Comparison of ENCODE assay signal across 2 cellular contexts in the genomic region with DNA sequence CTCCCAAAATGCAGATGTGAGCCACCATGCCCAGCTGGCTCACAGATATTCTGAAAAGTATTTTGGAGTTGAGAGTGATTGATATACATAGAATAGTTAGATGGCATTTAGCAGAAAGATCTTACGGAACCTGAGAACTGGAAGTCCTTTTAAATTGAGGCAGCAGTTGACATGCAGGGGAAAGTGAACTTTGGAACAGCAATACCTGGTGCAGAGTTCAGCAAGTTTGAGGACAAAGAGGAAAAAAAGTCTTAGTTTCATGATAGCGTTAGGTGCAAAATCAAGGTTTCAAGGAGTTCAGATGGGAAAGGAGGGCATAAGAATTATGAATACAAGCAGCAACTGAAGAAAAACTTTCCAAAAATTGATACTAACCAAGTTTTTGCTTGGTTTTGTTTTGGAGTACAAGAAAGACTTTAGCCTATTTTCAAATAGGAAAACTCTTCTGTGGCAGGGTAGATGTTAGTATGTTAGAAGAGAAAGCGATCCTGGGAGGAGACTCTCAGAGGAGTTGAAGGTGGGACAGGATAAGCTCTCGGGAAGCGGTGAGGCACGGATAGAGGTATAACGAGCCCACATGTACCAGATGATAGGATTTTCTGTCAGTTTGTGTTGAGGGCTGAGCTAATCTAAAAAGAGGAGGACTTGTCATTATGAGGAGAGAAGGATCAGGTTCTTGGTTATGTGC.
TF ChIP-seq lines count a peak whose summit lies in the region.

No MANE protein-coding gene starts in this region.

TF ChIP-seq in GM23338, 12 proteins besides CTCF, POLR2A, EP300 and RAD21 (continued from another document and continues in another):
- TF ChIP-seq, protein P1, sequence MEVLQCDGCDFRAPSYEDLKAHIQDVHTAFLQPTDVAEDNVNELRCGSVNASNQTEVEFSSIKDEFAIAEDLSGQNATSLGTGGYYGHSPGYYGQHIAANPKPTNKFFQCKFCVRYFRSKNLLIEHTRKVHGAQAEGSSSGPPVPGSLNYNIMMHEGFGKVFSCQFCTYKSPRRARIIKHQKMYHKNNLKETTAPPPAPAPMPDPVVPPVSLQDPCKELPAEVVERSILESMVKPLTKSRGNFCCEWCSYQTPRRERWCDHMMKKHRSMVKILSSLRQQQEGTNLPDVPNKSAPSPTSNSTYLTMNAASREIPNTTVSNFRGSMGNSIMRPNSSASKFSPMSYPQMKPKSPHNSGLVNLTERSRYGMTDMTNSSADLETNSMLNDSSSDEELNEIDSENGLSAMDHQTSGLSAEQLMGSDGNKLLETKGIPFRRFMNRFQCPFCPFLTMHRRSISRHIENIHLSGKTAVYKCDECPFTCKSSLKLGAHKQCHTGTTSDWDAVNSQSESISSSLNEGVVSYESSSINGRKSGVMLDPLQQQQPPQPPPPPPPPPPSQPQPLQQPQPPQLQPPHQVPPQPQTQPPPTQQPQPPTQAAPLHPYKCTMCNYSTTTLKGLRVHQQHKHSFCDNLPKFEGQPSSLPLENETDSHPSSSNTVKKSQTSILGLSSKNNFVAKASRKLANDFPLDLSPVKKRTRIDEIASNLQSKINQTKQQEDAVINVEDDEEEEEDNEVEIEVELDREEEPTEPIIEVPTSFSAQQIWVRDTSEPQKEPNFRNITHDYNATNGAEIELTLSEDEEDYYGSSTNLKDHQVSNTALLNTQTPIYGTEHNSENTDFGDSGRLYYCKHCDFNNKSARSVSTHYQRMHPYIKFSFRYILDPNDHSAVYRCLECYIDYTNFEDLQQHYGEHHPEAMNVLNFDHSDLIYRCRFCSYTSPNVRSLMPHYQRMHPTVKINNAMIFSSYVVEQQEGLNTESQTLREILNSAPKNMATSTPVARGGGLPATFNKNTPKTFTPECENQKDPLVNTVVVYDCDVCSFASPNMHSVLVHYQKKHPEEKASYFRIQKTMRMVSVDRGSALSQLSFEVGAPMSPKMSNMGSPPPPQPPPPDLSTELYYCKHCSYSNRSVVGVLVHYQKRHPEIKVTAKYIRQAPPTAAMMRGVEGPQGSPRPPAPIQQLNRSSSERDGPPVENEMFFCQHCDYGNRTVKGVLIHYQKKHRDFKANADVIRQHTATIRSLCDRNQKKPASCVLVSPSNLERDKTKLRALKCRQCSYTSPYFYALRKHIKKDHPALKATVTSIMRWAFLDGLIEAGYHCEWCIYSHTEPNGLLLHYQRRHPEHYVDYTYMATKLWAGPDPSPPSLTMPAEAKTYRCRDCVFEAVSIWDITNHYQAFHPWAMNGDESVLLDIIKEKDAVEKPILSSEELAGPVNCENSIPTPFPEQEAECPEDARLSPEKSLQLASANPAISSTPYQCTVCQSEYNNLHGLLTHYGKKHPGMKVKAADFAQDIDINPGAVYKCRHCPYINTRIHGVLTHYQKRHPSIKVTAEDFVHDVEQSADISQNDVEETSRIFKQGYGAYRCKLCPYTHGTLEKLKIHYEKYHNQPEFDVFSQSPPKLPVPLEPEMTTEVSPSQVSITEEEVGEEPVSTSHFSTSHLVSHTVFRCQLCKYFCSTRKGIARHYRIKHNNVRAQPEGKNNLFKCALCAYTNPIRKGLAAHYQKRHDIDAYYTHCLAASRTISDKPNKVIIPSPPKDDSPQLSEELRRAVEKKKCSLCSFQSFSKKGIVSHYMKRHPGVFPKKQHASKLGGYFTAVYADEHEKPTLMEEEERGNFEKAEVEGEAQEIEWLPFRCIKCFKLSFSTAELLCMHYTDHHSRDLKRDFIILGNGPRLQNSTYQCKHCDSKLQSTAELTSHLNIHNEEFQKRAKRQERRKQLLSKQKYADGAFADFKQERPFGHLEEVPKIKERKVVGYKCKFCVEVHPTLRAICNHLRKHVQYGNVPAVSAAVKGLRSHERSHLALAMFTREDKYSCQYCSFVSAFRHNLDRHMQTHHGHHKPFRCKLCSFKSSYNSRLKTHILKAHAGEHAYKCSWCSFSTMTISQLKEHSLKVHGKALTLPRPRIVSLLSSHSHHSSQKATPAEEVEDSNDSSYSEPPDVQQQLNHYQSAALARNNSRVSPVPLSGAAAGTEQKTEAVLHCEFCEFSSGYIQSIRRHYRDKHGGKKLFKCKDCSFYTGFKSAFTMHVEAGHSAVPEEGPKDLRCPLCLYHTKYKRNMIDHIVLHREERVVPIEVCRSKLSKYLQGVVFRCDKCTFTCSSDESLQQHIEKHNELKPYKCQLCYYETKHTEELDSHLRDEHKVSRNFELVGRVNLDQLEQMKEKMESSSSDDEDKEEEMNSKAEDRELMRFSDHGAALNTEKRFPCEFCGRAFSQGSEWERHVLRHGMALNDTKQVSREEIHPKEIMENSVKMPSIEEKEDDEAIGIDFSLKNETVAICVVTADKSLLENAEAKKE (CRISPR knock-in tag; IDR thresholded peaks at IDR 0.05), result no peak
- TF ChIP-seq NANOG (IDR thresholded peaks at IDR 0.05; ENCODE audit: borderline replicate concordance) (no peak), ZNF114 (CRISPR knock-in tag; IDR thresholded peaks at IDR 0.05) (no peak), EZH2 (IDR thresholded peaks at IDR 0.05; ENCODE audit: low read depth, unreplicated experiment) (no peak), ZNF331 (CRISPR knock-in tag; IDR thresholded peaks at IDR 0.05; ENCODE audit: low read depth) (no peak), CREB1 (CRISPR knock-in tag; IDR thresholded peaks at IDR 0.05; ENCODE audit: low read depth) (no peak), JUNB (IDR thresholded peaks at IDR 0.05; ENCODE audit: unreplicated experiment) (no peak), POLR2AphosphoS5 (IDR thresholded peaks at IDR 0.05; ENCODE audit: low read depth) (no peak)
- TF ChIP-seq, protein P2, sequence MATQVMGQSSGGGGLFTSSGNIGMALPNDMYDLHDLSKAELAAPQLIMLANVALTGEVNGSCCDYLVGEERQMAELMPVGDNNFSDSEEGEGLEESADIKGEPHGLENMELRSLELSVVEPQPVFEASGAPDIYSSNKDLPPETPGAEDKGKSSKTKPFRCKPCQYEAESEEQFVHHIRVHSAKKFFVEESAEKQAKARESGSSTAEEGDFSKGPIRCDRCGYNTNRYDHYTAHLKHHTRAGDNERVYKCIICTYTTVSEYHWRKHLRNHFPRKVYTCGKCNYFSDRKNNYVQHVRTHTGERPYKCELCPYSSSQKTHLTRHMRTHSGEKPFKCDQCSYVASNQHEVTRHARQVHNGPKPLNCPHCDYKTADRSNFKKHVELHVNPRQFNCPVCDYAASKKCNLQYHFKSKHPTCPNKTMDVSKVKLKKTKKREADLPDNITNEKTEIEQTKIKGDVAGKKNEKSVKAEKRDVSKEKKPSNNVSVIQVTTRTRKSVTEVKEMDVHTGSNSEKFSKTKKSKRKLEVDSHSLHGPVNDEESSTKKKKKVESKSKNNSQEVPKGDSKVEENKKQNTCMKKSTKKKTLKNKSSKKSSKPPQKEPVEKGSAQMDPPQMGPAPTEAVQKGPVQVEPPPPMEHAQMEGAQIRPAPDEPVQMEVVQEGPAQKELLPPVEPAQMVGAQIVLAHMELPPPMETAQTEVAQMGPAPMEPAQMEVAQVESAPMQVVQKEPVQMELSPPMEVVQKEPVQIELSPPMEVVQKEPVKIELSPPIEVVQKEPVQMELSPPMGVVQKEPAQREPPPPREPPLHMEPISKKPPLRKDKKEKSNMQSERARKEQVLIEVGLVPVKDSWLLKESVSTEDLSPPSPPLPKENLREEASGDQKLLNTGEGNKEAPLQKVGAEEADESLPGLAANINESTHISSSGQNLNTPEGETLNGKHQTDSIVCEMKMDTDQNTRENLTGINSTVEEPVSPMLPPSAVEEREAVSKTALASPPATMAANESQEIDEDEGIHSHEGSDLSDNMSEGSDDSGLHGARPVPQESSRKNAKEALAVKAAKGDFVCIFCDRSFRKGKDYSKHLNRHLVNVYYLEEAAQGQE (IDR thresholded peaks at IDR 0.05; ENCODE audit: unreplicated experiment), result no peak

TF ChIP-seq in SK-N-SH treated with all-trans-retinoic acid at 6 μM for 48 hours, 23 proteins besides CTCF, POLR2A, EP300 and RAD21 (continued from another document):
- TF ChIP-seq, protein P3, sequence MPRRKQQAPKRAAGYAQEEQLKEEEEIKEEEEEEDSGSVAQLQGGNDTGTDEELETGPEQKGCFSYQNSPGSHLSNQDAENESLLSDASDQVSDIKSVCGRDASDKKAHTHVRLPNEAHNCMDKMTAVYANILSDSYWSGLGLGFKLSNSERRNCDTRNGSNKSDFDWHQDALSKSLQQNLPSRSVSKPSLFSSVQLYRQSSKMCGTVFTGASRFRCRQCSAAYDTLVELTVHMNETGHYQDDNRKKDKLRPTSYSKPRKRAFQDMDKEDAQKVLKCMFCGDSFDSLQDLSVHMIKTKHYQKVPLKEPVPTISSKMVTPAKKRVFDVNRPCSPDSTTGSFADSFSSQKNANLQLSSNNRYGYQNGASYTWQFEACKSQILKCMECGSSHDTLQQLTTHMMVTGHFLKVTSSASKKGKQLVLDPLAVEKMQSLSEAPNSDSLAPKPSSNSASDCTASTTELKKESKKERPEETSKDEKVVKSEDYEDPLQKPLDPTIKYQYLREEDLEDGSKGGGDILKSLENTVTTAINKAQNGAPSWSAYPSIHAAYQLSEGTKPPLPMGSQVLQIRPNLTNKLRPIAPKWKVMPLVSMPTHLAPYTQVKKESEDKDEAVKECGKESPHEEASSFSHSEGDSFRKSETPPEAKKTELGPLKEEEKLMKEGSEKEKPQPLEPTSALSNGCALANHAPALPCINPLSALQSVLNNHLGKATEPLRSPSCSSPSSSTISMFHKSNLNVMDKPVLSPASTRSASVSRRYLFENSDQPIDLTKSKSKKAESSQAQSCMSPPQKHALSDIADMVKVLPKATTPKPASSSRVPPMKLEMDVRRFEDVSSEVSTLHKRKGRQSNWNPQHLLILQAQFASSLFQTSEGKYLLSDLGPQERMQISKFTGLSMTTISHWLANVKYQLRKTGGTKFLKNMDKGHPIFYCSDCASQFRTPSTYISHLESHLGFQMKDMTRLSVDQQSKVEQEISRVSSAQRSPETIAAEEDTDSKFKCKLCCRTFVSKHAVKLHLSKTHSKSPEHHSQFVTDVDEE (CRISPR knock-in tag; IDR thresholded peaks at IDR 0.05), result no peak
- TF ChIP-seq ZNF565 (CRISPR knock-in tag; conservative IDR thresholded peaks at IDR 0.05; ENCODE audit: low read depth), result no peak
- TF ChIP-seq ARNTL (CRISPR knock-in tag; IDR thresholded peaks at IDR 0.05; ENCODE audit: borderline replicate concordance, low read depth), result no peak
